In genomic region chr4:5932021-5932553, GRCh38 we compare ENCODE assay signal across 22 cellular contexts. TPM values are rescaled to one million over a fixed set of nuclear protein-coding genes. Genes with fewer than 3 reads are reported as not detected.
DNase-seq lines count a peak whose midpoint lies in the region; ATAC-seq, FAIRE-seq and TF ChIP-seq lines count a peak whose summit lies in the region.
"Had no signal": no experiment of that assay in that cellular context is flagged by ENCODE, and none has a peak within 500 bp of the region (broad histone marks: within the 10 kb centered on the region; RNA-seq: fewer than 3 reads in every experiment).

No MANE protein-coding gene starts in this region.

- no peak overlapping the region for H3K27ac ChIP-seq in H1 (ENCODE audit: low read depth, low read length)
- no peak overlapping the region for H3K27ac ChIP-seq in psoas muscle
- H3K27ac ChIP-seq: dorsolateral prefrontal cortex had no signal

- H3K4me3 ChIP-seq in H1 (ENCODE audit: extremely low read depth in 1 of 4, insufficient read depth in 2 of 4, low read depth in 3 of 4, low read length in 4 of 4) (no peak overlapping the region), psoas muscle (no peak overlapping the region)
- H3K4me3 ChIP-seq: dorsolateral prefrontal cortex had no signal

- H2BK120ac ChIP-seq in H1 (replicated peaks; ENCODE audit: low read depth, low read length): no peak overlapping the region

- no peak overlapping the region for H3K27ac Mint-ChIP-seq in activated naive CD4-positive, alpha-beta T cell treated with anti-CD3 and anti-CD28 coated beads, Interleukin-2, amount 10 ng/mL, durations not matched to agents 7 days and 5 days
- H3K27ac Mint-ChIP-seq: activated naive CD8-positive, alpha-beta T cell treated with anti-CD3 and anti-CD28 coated beads, Interleukin-2, amount 50 U/mL, for 24 hours; CD8-positive, alpha-beta T cell; H9; natural killer cell had no signal

- no peak for TF ChIP-seq EP300 in H1 (IDR thresholded peaks at IDR 0.05; ENCODE audit: borderline replicate concordance in 1 of 2, low read depth in 2 of 2, low read length in 2 of 2)

- no peak for TF ChIP-seq RAD21 in H1 (IDR thresholded peaks at IDR 0.05 in 1 of 2, conservative IDR thresholded peaks at IDR 0.05 in 1 of 2; ENCODE audit: low read depth in 2 of 2, low read length in 2 of 2)

- H3K4me1 Mint-ChIP-seq in activated naive CD4-positive, alpha-beta T cell treated with anti-CD3 and anti-CD28 coated beads, Interleukin-2, amount 10 ng/mL, durations not matched to agents 7 days and 5 days: no peaks in the 10 kb centered on the region
- H3K4me1 Mint-ChIP-seq: activated naive CD8-positive, alpha-beta T cell treated with anti-CD3 and anti-CD28 coated beads, Interleukin-2, amount 50 U/mL, for 24 hours; natural killer cell had no signal

- no peak overlapping the region for H3K18ac ChIP-seq in H1 (ENCODE audit: extremely low read depth, low read length)

- H3K36me3 Mint-ChIP-seq in activated naive CD4-positive, alpha-beta T cell treated with anti-CD3 and anti-CD28 coated beads, Interleukin-2, amount 10 ng/mL, durations not matched to agents 7 days and 5 days: no peaks in the 10 kb centered on the region
- H3K36me3 Mint-ChIP-seq: brain; CD8-positive, alpha-beta T cell; natural killer cell had no signal

- no peak overlapping the region for H3K4me3 Mint-ChIP-seq in activated naive CD4-positive, alpha-beta T cell treated with anti-CD3 and anti-CD28 coated beads, Interleukin-2, amount 10 ng/mL, durations not matched to agents 7 days and 5 days
- H3K4me3 Mint-ChIP-seq: activated naive CD8-positive, alpha-beta T cell treated with anti-CD3 and anti-CD28 coated beads, Interleukin-2, amount 50 U/mL, for 24 hours; brain; CD8-positive, alpha-beta T cell; H9; natural killer cell had no signal

- H3K27me3 ChIP-seq in H1 (replicated peaks in 1 of 4; ENCODE audit: control insufficient read depth in 3 of 4, extremely low read depth in 1 of 4, insufficient read depth in 3 of 4, low read length in 3 of 4): peaks cover 0 to 4% (median 1%) of the 10 kb centered on the region in 4 experiments; a peak in 2 of 7 replicates
- peaks cover 0 to 1% (median 0%) of the 10 kb centered on the region in 3 donors for H3K27me3 ChIP-seq in psoas muscle (ENCODE audit: insufficient read depth in 3 of 3, low read length in 2 of 3)

- H2BK12ac ChIP-seq in H1 (ENCODE audit: low read depth, low read length): no peak overlapping the region

- no peak overlapping the region for H3K14ac ChIP-seq in H1 (ENCODE audit: insufficient read length)

- no peak for ATAC-seq in HG02588 (IDR thresholded peaks at IDR 0.05; ENCODE audit: unreplicated experiment)
- no peak for ATAC-seq in psoas muscle
- ATAC-seq: activated naive CD8-positive, alpha-beta T cell treated with anti-CD3 and anti-CD28 coated beads, Interleukin-2, amount 50 U/mL, for 24 hours; CD8-positive, alpha-beta T cell; natural killer cell had no signal

- H3K9ac ChIP-seq in H1 (replicated peaks in 1 of 4; ENCODE audit: extremely low read depth in 1 of 4, low read depth in 3 of 4, low read length in 3 of 4): no peak overlapping the region

- H3K27me3 Mint-ChIP-seq in activated naive CD4-positive, alpha-beta T cell treated with anti-CD3 and anti-CD28 coated beads, Interleukin-2, amount 10 ng/mL, durations not matched to agents 7 days and 5 days: no peaks in the 10 kb centered on the region
- H3K27me3 Mint-ChIP-seq: activated naive CD8-positive, alpha-beta T cell treated with anti-CD3 and anti-CD28 coated beads, Interleukin-2, amount 50 U/mL, for 24 hours had no signal

- H4K20me1 ChIP-seq in H1 (replicated peaks in 1 of 2; ENCODE audit: control insufficient read depth in 1 of 2, insufficient read depth in 2 of 2, low read length in 2 of 2): no peaks in the 10 kb centered on the region

- no peak overlapping the region for H3K56ac ChIP-seq in H1 (replicated peaks; ENCODE audit: insufficient read length, low read depth, low read length)

- no peak overlapping the region for H2AFZ ChIP-seq in H1 (ENCODE audit: low read length)

- H2BK20ac ChIP-seq in H1 (ENCODE audit: low read length): no peak overlapping the region

- H2AK5ac ChIP-seq in H1 (ENCODE audit: low read depth, low read length): no peak overlapping the region

- intact Hi-C loops in psoas muscle (cut with DNase I): no loop called here

- H4K91ac ChIP-seq in H1 (replicated peaks; ENCODE audit: insufficient read length, low read length): no peak overlapping the region

- H3K36me3 ChIP-seq in H1 (ENCODE audit: control insufficient read depth in 2 of 4, insufficient read depth in 4 of 4, low read length in 3 of 4) (no peaks in the 10 kb centered on the region), psoas muscle (ENCODE audit: insufficient read depth in 1 of 2, low read depth in 1 of 2) (no peaks in the 10 kb centered on the region)

- no peak overlapping the region for H4K8ac ChIP-seq in H1 (ENCODE audit: extremely low read depth, insufficient read depth, low read length)

- no peak for TF ChIP-seq POLR2A in H1 (IDR thresholded peaks at IDR 0.05; ENCODE audit: control extremely low read depth in 1 of 2, low read depth in 2 of 2, low read length in 2 of 2)

- FAIRE-seq in H1 (lab: Jason Lieb, UNC): no peak
- FAIRE-seq: frontal cortex, GM19239, TTC549 had no signal

- no peak overlapping the region for H4K5ac ChIP-seq in H1 (ENCODE audit: insufficient read length, low read depth, low read length)

- H3K23me2 ChIP-seq in H1 (ENCODE audit: low read depth, low read length): peaks cover 2% of the 10 kb centered on the region; the same call in 1 of the 2 replicates

- H3K79me2 ChIP-seq in H1 (ENCODE audit: control insufficient read depth in 1 of 2, insufficient read depth in 2 of 2, low read length in 2 of 2): no peaks in the 10 kb centered on the region

- no peak overlapping the region for H3K4ac ChIP-seq in H1 (replicated peaks; ENCODE audit: insufficient read length, low read depth, low read length)

- H2BK15ac ChIP-seq in H1 (ENCODE audit: low read length): peak overlapping the region; percentile 99; the same call in 1 of the 2 replicates

- DNase-seq in DMS53 (lab: John Stamatoyannopoulos, UW): peak; percentile 95
- DNase-seq in NCI-H1417 treated with DMSO at 0.1 percent for 48 hours (lab: John Stamatoyannopoulos, UW): peak; percentile 50
- peak; percentile 61 for DNase-seq in NCI-H2171 (lab: John Stamatoyannopoulos, UW)
- no peak for DNase-seq in H1 (ENCODE audit: low read depth in 1 of 2, low spot score in 2 of 2)
- DNase-seq in activated gamma-delta T cell treated with Interleukin-2 at 50 U/mL for 16 hours: no peak
- DNase-seq in activated naive CD4-positive, alpha-beta T cell treated with anti-CD3 and anti-CD28 coated beads, Interleukin-2, amount 10 ng/mL, durations not matched to agents 7 days and 5 days: no peak
- no peak for DNase-seq in psoas muscle
- DNase-seq: activated naive CD8-positive, alpha-beta T cell treated with anti-CD3 and anti-CD28 coated beads, Interleukin-2, amount 50 U/mL, for 24 hours; CD8-positive, alpha-beta T cell; dorsolateral prefrontal cortex; H9; hypothalamus; natural killer cell; NCI-H1694 treated with DMSO at 0.1 percent for 48 hours; posterior cingulate gyrus; stimulated activated naive CD4-positive, alpha-beta T cell; SW 1271 had no signal

- H3K9me3 ChIP-seq in H1 (ENCODE audit: insufficient read depth in 2 of 2, low read depth in 1 of 2, low read length in 1 of 2) (no peaks in the 10 kb centered on the region), psoas muscle (no peaks in the 10 kb centered on the region)

- WGBS in H1 (ENCODE audit: extremely low coverage in 1 of 2, insufficient coverage in 1 of 2, insufficient read length in 1 of 2, insufficient replicate concordance in 2 of 2, low coverage in 1 of 2, low lambda C conversion rate in 2 of 2, missing lambda C conversion rate in 1 of 2), 2 experiments: 87% methylated on average over 12 of the region's 12 CpGs; no CpG with 5 or more reads in 1 of the 2 experiments
- WGBS in psoas muscle, 3 donors: 44 to 56% (median 52%) methylated on average over 12 of the region's 12 CpGs

- H2BK5ac ChIP-seq in H1 (ENCODE audit: low read depth, low read length): peak overlapping the region; percentile 35; the same call in 1 of the 2 replicates

- TF ChIP-seq CTCF in H1 (IDR thresholded peaks at IDR 0.05; ENCODE audit: control extremely low read depth in 1 of 3, insufficient read depth in 1 of 3, low read depth in 1 of 3, low read length in 3 of 3): no peak
- no peak for TF ChIP-seq CTCF in psoas muscle (IDR thresholded peaks at IDR 0.05)

- POLR2A ChIA-PET in H1 (lab: Charles Lee; ENCODE audit: partially characterized antibody): interaction anchor here (1.2 to 1.4 kb wide), 2 partner anchors 11 to 38 kb away, joined by 3 to 4 read pairs; no protein-coding TSS in a partner anchor

- H3K79me1 ChIP-seq in H1 (ENCODE audit: low read depth, low read length): no peaks in the 10 kb centered on the region

- no peaks in the 10 kb centered on the region for H3K9me3 Mint-ChIP-seq in activated naive CD4-positive, alpha-beta T cell treated with anti-CD3 and anti-CD28 coated beads, Interleukin-2, amount 10 ng/mL, durations not matched to agents 7 days and 5 days
- H3K9me3 Mint-ChIP-seq: activated naive CD8-positive, alpha-beta T cell treated with anti-CD3 and anti-CD28 coated beads, Interleukin-2, amount 50 U/mL, for 24 hours; CD8-positive, alpha-beta T cell; H9; natural killer cell had no signal

- H3K4me2 ChIP-seq in H1 (ENCODE audit: insufficient read depth in 1 of 2, low read depth in 2 of 2, low read length in 2 of 2): no peak overlapping the region

- H3K23ac ChIP-seq in H1 (ENCODE audit: insufficient read length): no peak overlapping the region

- H3K4me1 ChIP-seq in H1 (replicated peaks in 1 of 4; ENCODE audit: control insufficient read depth in 3 of 4, insufficient read depth in 4 of 4, low read length in 3 of 4) (peaks cover 0 to 5% (median 3%) of the 10 kb centered on the region in 4 experiments; a peak in 4 of 7 replicates), psoas muscle (no peaks in the 10 kb centered on the region)

- CTCF ChIA-PET in H1 (lab: Charles Lee; ENCODE audit: partially characterized antibody): interaction anchor here (0.8 kb wide), 1 partner anchor 48 kb away, joined by 4 read pairs; no protein-coding TSS in a partner anchor
- CTCF ChIA-PET in activated naive CD4-positive, alpha-beta T cell treated with anti-CD3 and anti-CD28 coated beads, Interleukin-2, amount 10 ng/mL, durations not matched to agents 7 days and 5 days (lab: Charles Lee): no interaction called here

RNA-seq across cellular contexts. Expression of gene CRMP1, which starts 39.2 kb away (rescaled TPM):
- 117 and 120 TPM in 2 replicates for total RNA-seq in H1 (2021; fragmentation: NEBNext Ultra II Directional; extraction: Animal tissue kit (Norgen Biotek cat#: 25700))
- polyA plus RNA-seq in H1 (2011; rRNA removed) (131 and 137 TPM in 2 replicates), psoas muscle (under 1 TPM; 0.10 to 0.59 (median 0.13) TPM)
- polyA plus RNA-seq in H1 (2011; cell fraction: cytosol; rRNA removed): 121 TPM
- 117 TPM for polyA plus RNA-seq in H1 (2011; cell fraction: nucleus; rRNA removed)
- 104 to 147 TPM (median 135 TPM) in 4 replicates for polyA plus RNA-seq in H1 (2012, experiment 1 of 2)
- polyA plus RNA-seq in H1 (2012, experiment 2 of 2): 125 TPM
- 92.2 TPM for polyA plus RNA-seq in H1 (2013, experiment 1 of 2)
- polyA plus RNA-seq in H1 (2013, experiment 2 of 2): 91.3 TPM
- 101 and 107 TPM in 2 replicates for polyA minus RNA-seq in H1 (2011; rRNA and poly(A)+ RNA removed)
- polyA minus RNA-seq in H1 (2011; cell fraction: cytosol; rRNA and poly(A)+ RNA removed): 75.3 TPM
- 50.6 TPM for polyA minus RNA-seq in H1 (2011; cell fraction: nucleus; rRNA and poly(A)+ RNA removed)
- total RNA-seq in psoas muscle: under 1 TPM; 0.14 to 0.89 (median 0.41) TPM
- total RNA-seq: CD8-positive, alpha-beta T cell; natural killer cell had no signal

Comparison
In these comparisons a context has a peak if more than half of its experiments do, and no peak if none do; other contexts are left out.
1. DNase-seq: peak in DMS53 (single experiment), NCI-H1417 treated with DMSO at 0.1 percent for 48 hours (single experiment) and NCI-H2171 (single experiment); none in H1 (0 of 2), activated gamma-delta T cell treated with Interleukin-2 at 50 U/mL for 16 hours (single experiment), activated naive CD4-positive, alpha-beta T cell treated with anti-CD3 and anti-CD28 coated beads, Interleukin-2, amount 10 ng/mL, durations not matched to agents 7 days and 5 days (single experiment) and psoas muscle (0 of 2).
2. RNA of gene CRMP1, which starts 39.2 kb away (total RNA-seq): 117 to 120 TPM in H1; 0.14 to 0.89 TPM in psoas muscle; every median in the first group is over 10 times any median in the second.